ENCODE assay signal across 19 cellular contexts in the genomic region with DNA sequence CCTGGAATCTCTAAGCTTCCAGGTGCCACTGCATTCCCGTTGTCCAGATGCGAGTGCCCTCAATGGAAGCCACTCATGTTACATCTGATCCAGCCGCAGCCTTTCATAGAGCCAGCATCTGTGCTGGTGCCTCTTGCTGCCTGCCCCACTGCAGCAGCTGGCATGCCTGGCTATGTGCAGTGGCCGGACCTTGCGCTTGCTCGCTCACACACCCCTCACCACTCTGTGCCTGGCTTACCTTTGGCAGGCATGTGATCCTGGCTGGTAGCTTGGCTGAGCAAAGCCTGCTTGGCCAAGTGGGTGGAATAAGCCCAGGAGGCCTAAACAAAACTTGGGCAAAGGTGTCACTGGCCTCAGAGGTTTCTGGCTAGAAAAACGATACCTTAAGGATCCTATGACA. TPM values are rescaled to one million over a fixed set of nuclear protein-coding genes. Genes with fewer than 3 reads are reported as not detected.
DNase-seq lines count a peak whose midpoint lies in the region; ATAC-seq and TF ChIP-seq lines count a peak whose summit lies in the region.
"Had no signal": no experiment of that assay in that cellular context is flagged by ENCODE, and none has a peak within 500 bp of the region (broad histone marks: within the 10 kb centered on the region; RNA-seq: fewer than 3 reads in every experiment).

No MANE protein-coding gene starts in this region.

- no peak overlapping the region for H3K27ac Mint-ChIP-seq in neural progenitor cell
- H3K27ac Mint-ChIP-seq: CD14-positive monocyte; CD4-positive, alpha-beta T cell; CD8-positive, alpha-beta memory T cell; GM23338; H9 had no signal

- H3K36me3 Mint-ChIP-seq in neural progenitor cell = no peaks in the 10 kb centered on the region
- H3K36me3 Mint-ChIP-seq: CD14-positive monocyte; CD8-positive, alpha-beta memory T cell had no signal

- H3K36me3 ChIP-seq in heart right ventricle (no peaks in the 10 kb centered on the region), neural progenitor cell (no peaks in the 10 kb centered on the region), aorta (ENCODE audit: control insufficient read depth in 1 of 2, insufficient read depth in 2 of 2, low read length in 1 of 2) (no peaks in the 10 kb centered on the region)
- H3K36me3 ChIP-seq: BE2C had no signal

- H2AFZ ChIP-seq in neural progenitor cell (replicated peaks) = peak overlapping the region; percentile 17
- H2AFZ ChIP-seq: GM23338 had no signal

- H3K4me3 Mint-ChIP-seq in neural progenitor cell = no peak overlapping the region
- H3K4me3 Mint-ChIP-seq: CD14-positive monocyte; CD4-positive, alpha-beta T cell; CD8-positive, alpha-beta memory T cell; GM23338; H9 had no signal

- no peaks in the 10 kb centered on the region for H3K4me1 ChIP-seq in heart right ventricle
- H3K4me1 ChIP-seq in neural progenitor cell = no peaks in the 10 kb centered on the region
- no peaks in the 10 kb centered on the region for H3K4me1 ChIP-seq in aorta (ENCODE audit: control insufficient read depth in 1 of 2, insufficient read depth in 2 of 2, low read length in 2 of 2)
- H3K4me1 ChIP-seq: BE2C; BLaER1 treated with 17β-estradiol and CSF1 and Interleukin-3, amounts not matched to agents 10 nM and 100 nM had no signal

- DNase-seq in cardiac septum (ENCODE audit: low spot score) = peak; percentile 46
- DNase-seq in heart right ventricle = no peak
- no peak for DNase-seq in neural progenitor cell (ENCODE audit: low spot score)
- no peak for DNase-seq in aorta
- no peak for DNase-seq in stimulated activated naive CD8-positive, alpha-beta T cell treated with anti-CD3 and anti-CD28 coated beads, Interleukin-15, Interleukin-2, amounts not matched to agents 100 U/mL and 50 U/mL, for 24 hours
- DNase-seq: ACHN; AML-193; BE2C; CD4-positive, alpha-beta T cell; CD8-positive, alpha-beta memory T cell; DMS79 treated with DMSO at 0.1 percent for 48 hours; GF-D8; H9 had no signal

- TF ChIP-seq CTCF in heart right ventricle (IDR thresholded peaks at IDR 0.05) (no peak), neural progenitor cell (IDR thresholded peaks at IDR 0.05) (no peak)

- peaks cover 5% of the 10 kb centered on the region for H3K27me3 Mint-ChIP-seq in neural progenitor cell (ENCODE audit: insufficient read depth, low read depth)

- H4K20me1 ChIP-seq in neural progenitor cell (ENCODE audit: low read depth) = no peaks in the 10 kb centered on the region
- H4K20me1 ChIP-seq: BLaER1 treated with 17β-estradiol and CSF1 and Interleukin-3, amounts not matched to agents 10 nM and 100 nM had no signal

- H3K9me3 ChIP-seq in heart right ventricle (peaks cover 0 to 21% (median 0%) of the 10 kb centered on the region in 11 donors), neural progenitor cell (ENCODE audit: low read depth) (no peaks in the 10 kb centered on the region), aorta (ENCODE audit: control insufficient read depth, low read length) (peaks cover 8% of the 10 kb centered on the region)
- H3K9me3 ChIP-seq: BE2C had no signal

- H3K4me3 ChIP-seq in heart right ventricle = no peak overlapping the region
- H3K4me3 ChIP-seq in neural progenitor cell = no peak overlapping the region
- H3K4me3 ChIP-seq in aorta (ENCODE audit: low read length in 2 of 2) = no peak overlapping the region
- H3K4me3 ChIP-seq: GM23338 had no signal

- H3F3A ChIP-seq in neural progenitor cell (ENCODE audit: low read depth) = no peaks in the 10 kb centered on the region

- no peaks in the 10 kb centered on the region for H3K4me1 Mint-ChIP-seq in neural progenitor cell
- H3K4me1 Mint-ChIP-seq: CD14-positive monocyte; CD8-positive, alpha-beta memory T cell; GM23338 had no signal

- H3K27ac ChIP-seq in heart right ventricle (no peak overlapping the region), neural progenitor cell (no peak overlapping the region), aorta (ENCODE audit: low read depth in 1 of 2, low read length in 2 of 2) (no peak overlapping the region)
- H3K27ac ChIP-seq: 22Rv1; BLaER1 treated with 17β-estradiol and CSF1 and Interleukin-3, amounts not matched to agents 10 nM and 100 nM had no signal

- ATAC-seq in heart right ventricle = no peak
- ATAC-seq in aorta (ENCODE audit: low FRiP score) = peak; percentile 22
- no peak for ATAC-seq in HG03571 (IDR thresholded peaks at IDR 0.05; ENCODE audit: unreplicated experiment)
- no peak for ATAC-seq in stimulated activated naive CD8-positive, alpha-beta T cell treated with anti-CD3 and anti-CD28 coated beads, Interleukin-15, Interleukin-2, amounts not matched to agents 100 U/mL and 50 U/mL, for 24 hours
- ATAC-seq: GM23338, HCT116 had no signal

- H3K4me2 ChIP-seq in neural progenitor cell = no peak overlapping the region
- H3K4me2 ChIP-seq: BLaER1 treated with 17β-estradiol and CSF1 and Interleukin-3, amounts not matched to agents 10 nM and 100 nM; GM23338 had no signal

- H3K27me3 ChIP-seq in heart right ventricle = peaks cover 0 to 34% (median 7%) of the 10 kb centered on the region in 7 donors
- H3K27me3 ChIP-seq in neural progenitor cell = no peaks in the 10 kb centered on the region
- H3K27me3 ChIP-seq in aorta (ENCODE audit: control insufficient read depth in 1 of 2, insufficient read depth in 2 of 2, low read length in 1 of 2) = no peaks in the 10 kb centered on the region
- H3K27me3 ChIP-seq: BE2C; BLaER1 treated with 17β-estradiol and CSF1 and Interleukin-3, amounts not matched to agents 10 nM and 100 nM had no signal

- intact Hi-C loops in cardiac septum (cut with DNase I) (no loop called here), heart right ventricle (cut with DNase I) (no loop called here), aorta (cut with DNase I) (no loop called here)

- no peak overlapping the region for H3K9ac ChIP-seq in neural progenitor cell
- H3K9ac ChIP-seq: BLaER1 treated with 17β-estradiol and CSF1 and Interleukin-3, amounts not matched to agents 10 nM and 100 nM had no signal

- H3K79me2 ChIP-seq in neural progenitor cell (ENCODE audit: low read depth) = no peaks in the 10 kb centered on the region

- peaks cover 10% of the 10 kb centered on the region for H3K9me3 Mint-ChIP-seq in neural progenitor cell
- H3K9me3 Mint-ChIP-seq: CD4-positive, alpha-beta T cell; CD8-positive, alpha-beta memory T cell had no signal

- 83% methylated on average over 7 of the region's 7 CpGs for WGBS in heart right ventricle, 2 donors
- 78 to 79% methylated on average over 7 of the region's 7 CpGs for WGBS in aorta, 2 donors

RNA-seq across cellular contexts. Expression of a gene that starts 59.5 kb away (rescaled TPM):
- total RNA-seq in cardiac septum (9.5 TPM), heart right ventricle (10 to 100 TPM in 5 of 10 donors, 1 to 10 TPM in 5; 8.0 to 12.7 (median 10.0) TPM), neural progenitor cell (ENCODE audit: low replicate concordance) (35.3 and 38.1 TPM in 2 replicates), aorta (10 to 100 TPM; 12.0 to 15.4 TPM)
- polyA plus RNA-seq in heart right ventricle (1 to 10 TPM; 5.6 to 7.0 TPM), aorta (10 to 100 TPM; 12.2 to 16.3 TPM)
